ENCODE assay signal across 6 cellular contexts in genomic region chr4:144030775-144031174, GRCh38. TPM values are rescaled to one million over a fixed set of nuclear protein-coding genes. Genes with fewer than 3 reads are reported as not detected.
"Had no signal": no experiment of that assay in that cellular context is flagged by ENCODE, and none has a peak within 500 bp of the region (broad histone marks: within the 10 kb centered on the region; RNA-seq: fewer than 3 reads in every experiment).

No MANE protein-coding gene starts in this region.

RNA-seq across cellular contexts. Expression of gene GYPB, which starts 11.6 kb away (rescaled TPM):
- total RNA-seq: GM23248, H4, H7, HFFc6, HT-29, IMR-90 had no signal
- polyA plus RNA-seq: IMR-90 had no signal
